ENCODE assay signal across 14 cellular contexts in the genomic region with DNA sequence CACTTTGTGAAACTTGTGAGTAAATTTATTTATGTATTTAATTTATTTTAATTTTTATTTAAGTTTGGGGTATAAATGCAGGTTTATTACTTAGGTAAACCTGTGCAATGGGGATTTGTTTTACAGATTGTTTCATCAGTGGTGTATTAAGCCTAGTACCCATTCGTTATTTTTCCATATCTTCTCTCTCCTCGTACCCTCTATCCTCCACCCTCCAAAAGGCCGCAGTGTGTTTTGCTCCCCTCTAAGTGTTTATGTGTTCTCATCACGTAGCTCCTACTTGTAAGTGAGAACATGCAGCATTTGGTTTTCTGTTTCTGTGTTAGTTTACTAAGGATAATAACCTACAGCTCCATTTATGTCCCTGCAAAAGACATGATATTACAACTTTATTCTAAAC.
"Had no signal": no experiment of that assay in that cellular context is flagged by ENCODE, and none has a peak within 500 bp of the region (broad histone marks: within the 10 kb centered on the region; RNA-seq: fewer than 3 reads in every experiment).

No MANE protein-coding gene starts in this region.

- H3K4me1 ChIP-seq: esophagus muscularis mucosa, right lobe of liver, transverse colon had no signal

- H3K4me2 ChIP-seq: smooth muscle cell had no signal

- H3K27ac ChIP-seq: esophagus muscularis mucosa, ovary, right lobe of liver, transverse colon had no signal

- DNase-seq: activated CD4-positive, alpha-beta T cell treated with anti-CD3 and anti-CD28 coated beads, Interleukin-2, amount 10 ng/mL, durations not matched to agents 7 days and 5 days; activated CD8-positive, alpha-beta memory T cell treated with anti-CD3 and anti-CD28 coated beads for 24 hours; activated naive CD4-positive, alpha-beta T cell treated with Interleukin-2 at 50 U/mL for 16 hours; aorta; cortex of kidney; effector CD4-positive, alpha-beta T cell; left colon; ovary; right lobe of liver; stimulated activated naive CD8-positive, alpha-beta T cell treated with anti-CD3 and anti-CD28 coated beads, Interleukin-15, Interleukin-2, amounts not matched to agents 100 U/mL and 50 U/mL, for 24 hours; transverse colon had no signal

- H3K4me3 ChIP-seq: esophagus muscularis mucosa, lung, ovary, right lobe of liver, smooth muscle cell, transverse colon had no signal

- H3K27me3 ChIP-seq: esophagus muscularis mucosa, ovary, right lobe of liver, transverse colon had no signal

- H3K36me3 ChIP-seq: esophagus muscularis mucosa, ovary, right lobe of liver, transverse colon had no signal

- H3K9me3 ChIP-seq: ovary, right lobe of liver, transverse colon had no signal

- ATAC-seq: left colon; right lobe of liver; stimulated activated naive CD8-positive, alpha-beta T cell treated with anti-CD3 and anti-CD28 coated beads, Interleukin-15, Interleukin-2, amounts not matched to agents 100 U/mL and 50 U/mL, for 24 hours had no signal
